In the genomic region with DNA sequence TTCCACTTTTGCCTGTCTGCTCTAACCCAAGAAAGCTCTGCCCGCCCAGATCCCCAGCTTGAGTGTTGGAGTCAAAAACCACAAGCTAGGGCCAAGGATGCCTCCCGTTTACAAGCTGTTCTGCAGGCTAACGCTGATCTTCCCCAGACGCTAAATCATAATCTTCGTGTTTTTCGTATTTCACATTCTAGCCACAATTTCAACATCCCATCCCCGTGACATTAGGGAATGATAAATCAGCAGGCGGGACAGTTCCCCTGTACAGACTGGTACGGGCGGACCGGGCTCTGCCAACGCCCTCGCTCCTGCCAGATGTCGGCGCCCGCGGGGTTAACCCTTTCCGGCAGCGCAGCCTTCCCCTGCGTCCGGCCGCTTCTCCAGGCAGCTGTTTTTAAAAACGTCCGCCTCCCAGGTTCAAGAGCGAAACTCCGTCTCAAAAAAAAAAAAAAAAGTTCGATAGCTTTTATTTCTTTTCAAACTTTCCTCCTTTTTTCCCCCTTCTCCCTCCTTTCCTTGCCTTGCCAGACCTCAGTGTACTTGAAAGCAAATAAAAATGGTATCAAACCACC, we compare ENCODE assay signal across 8 cellular contexts.
A peak's percentile ranks its signal among the peaks of the same experiment; 100 is the strongest.
DNase-seq lines count a peak whose midpoint lies in the region; ATAC-seq and TF ChIP-seq lines count a peak whose summit lies in the region.

No MANE protein-coding gene starts in this region.

- no peak for TF ChIP-seq EP300 in gastroesophageal sphincter (IDR thresholded peaks at IDR 0.05)

- H3K9me3 Mint-ChIP-seq in osteocyte (ENCODE audit: unreplicated experiment), result no peaks in the 10 kb centered on the region

- H3K27me3 Mint-ChIP-seq in osteocyte (ENCODE audit: unreplicated experiment), result peaks cover 59% of the 10 kb centered on the region

- 0% methylated on average over 20 to 27 of the region's 27 CpGs for WGBS in gastroesophageal sphincter (ENCODE audit: low coverage in 1 of 2), 2 donors

- peaks cover 10% of the 10 kb centered on the region for H3K4me1 Mint-ChIP-seq in osteocyte (ENCODE audit: unreplicated experiment)

- H3K4me1 ChIP-seq in gastroesophageal sphincter, result peaks cover 0 to 14% (median 0%) of the 10 kb centered on the region in 3 donors

- peaks cover 46% of the 10 kb centered on the region for H3K27me3 ChIP-seq in gastroesophageal sphincter

- no peak for TF ChIP-seq POLR2A in gastroesophageal sphincter (IDR thresholded peaks at IDR 0.05)

- H3K27ac Mint-ChIP-seq in osteocyte (ENCODE audit: unreplicated experiment), result no peak overlapping the region

- DNase-seq in stimulated activated CD4-positive, alpha-beta T cell treated with anti-CD3 and anti-CD28 coated beads, Interleukin-15, amount 100 ng/mL, for 24 hours, result peak; percentile 43
- no peak for DNase-seq in stimulated activated CD4-positive, alpha-beta T cell treated with anti-CD3 and anti-CD28 coated beads, Interleukin-1b, Interleukin-23, amount 100 ng/mL, for 48 hours
- peak; percentile 24 to 29 for DNase-seq in activated T-cell treated with anti-CD3 and anti-CD28 coated beads, Interleukin-2, amount 50 U/mL, for 48 hours
- DNase-seq in osteocyte (ENCODE audit: extremely low spot score, unreplicated experiment), result no peak

- H3K27ac ChIP-seq in gastroesophageal sphincter, result no peak overlapping the region

- H3K4me3 ChIP-seq in gastroesophageal sphincter, result peak overlapping the region; percentile 2 to 48

- no peak for TF ChIP-seq CTCF in gastroesophageal sphincter (IDR thresholded peaks at IDR 0.05)
- TF ChIP-seq CTCF in osteocyte (IDR thresholded peaks at IDR 0.05), result no peak

- ATAC-seq in gastroesophageal sphincter (peak; percentile 82), GM18511 (IDR thresholded peaks at IDR 0.05; ENCODE audit: unreplicated experiment) (no peak), GM21515 (IDR thresholded peaks at IDR 0.05; ENCODE audit: unreplicated experiment) (no peak), HG03095 (IDR thresholded peaks at IDR 0.05; ENCODE audit: unreplicated experiment) (no peak)

- peak overlapping the region; percentile 71 for H3K4me3 Mint-ChIP-seq in osteocyte (ENCODE audit: unreplicated experiment)

- H3K36me3 ChIP-seq in gastroesophageal sphincter, result no peaks in the 10 kb centered on the region

- no peaks in the 10 kb centered on the region for H3K36me3 Mint-ChIP-seq in osteocyte (ENCODE audit: unreplicated experiment)

- no peaks in the 10 kb centered on the region for H3K9me3 ChIP-seq in gastroesophageal sphincter

Comparison
In these comparisons a context has a peak if more than half of its experiments do, and no peak if none do; other contexts are left out.
1. DNase-seq: peak in stimulated activated CD4-positive, alpha-beta T cell treated with anti-CD3 and anti-CD28 coated beads, Interleukin-15, amount 100 ng/mL, for 24 hours (single experiment) and activated T-cell treated with anti-CD3 and anti-CD28 coated beads, Interleukin-2, amount 50 U/mL, for 48 hours (2 of 2); none in stimulated activated CD4-positive, alpha-beta T cell treated with anti-CD3 and anti-CD28 coated beads, Interleukin-1b, Interleukin-23, amount 100 ng/mL, for 48 hours (single experiment) and osteocyte (single experiment).